13 cellular contexts compared by ENCODE assay signal in genomic region chr17:36553459-36553858, GRCh38. TPM values are rescaled to one million over a fixed set of nuclear protein-coding genes. Genes with fewer than 3 reads are reported as not detected.
A peak's percentile ranks its signal among the peaks of the same experiment; 100 is the strongest.
DNase-seq lines count a peak whose midpoint lies in the region; TF ChIP-seq lines count a peak whose summit lies in the region.
"Had no signal": no experiment of that assay in that cellular context is flagged by ENCODE, and none has a peak within 500 bp of the region (broad histone marks: within the 10 kb centered on the region; RNA-seq: fewer than 3 reads in every experiment).

No MANE protein-coding gene starts in this region.

- no peaks in the 10 kb centered on the region for H3K9me3 ChIP-seq in CD4-positive, alpha-beta memory T cell (ENCODE audit: control insufficient read depth in 1 of 2, low read length in 2 of 2)
- H3K9me3 ChIP-seq in adipocyte (ENCODE audit: control insufficient read depth, low read length): no peaks in the 10 kb centered on the region
- H3K9me3 ChIP-seq: transverse colon had no signal

- intact Hi-C loops in CD4-positive, alpha-beta memory T cell (cut with micrococcal nuclease): no loop called here
- intact Hi-C loops in Calu3 (cut with micrococcal nuclease; ENCODE audit: unreplicated experiment): loop anchor here (2.0 kb wide), 1 partner anchor 37 kb away; the partner anchor contains the start of gene DHRS11

- H3K27me3 ChIP-seq in CD4-positive, alpha-beta memory T cell (ENCODE audit: insufficient read depth, low read length): no peaks in the 10 kb centered on the region
- no peaks in the 10 kb centered on the region for H3K27me3 ChIP-seq in adipocyte (replicated peaks; ENCODE audit: control insufficient read depth, insufficient read depth, low read length)
- H3K27me3 ChIP-seq: brain microvascular endothelial cell, transverse colon had no signal

- H3K27ac Mint-ChIP-seq in CD4-positive, alpha-beta memory T cell: peak overlapping the region in 6 of 7 donors; percentile 19 to 77 (median 48)
- H3K27ac Mint-ChIP-seq in Calu3 (ENCODE audit: unreplicated experiment) (peak overlapping the region; percentile 9), chondrocyte (ENCODE audit: unreplicated experiment) (no peak overlapping the region)
- H3K27ac Mint-ChIP-seq: stimulated activated memory B cell treated with anti-CD40 and anti-IgM and Interleukin-4, amounts not matched to agents 10 μg/mL and 1 μg/mL and 100 μg/mL, for 72 hours had no signal

- peaks cover 40 to 69% (median 55%) of the 10 kb centered on the region in 4 donors for H3K4me1 Mint-ChIP-seq in CD4-positive, alpha-beta memory T cell
- peaks cover 30% of the 10 kb centered on the region for H3K4me1 Mint-ChIP-seq in Calu3 (ENCODE audit: low read depth, unreplicated experiment)
- H3K4me1 Mint-ChIP-seq in chondrocyte (ENCODE audit: low read depth): peaks cover 31% of the 10 kb centered on the region

- no peak overlapping the region for H3K4me3 ChIP-seq in CD4-positive, alpha-beta memory T cell (ENCODE audit: low read length in 2 of 2)
- peak overlapping the region; percentile 39 for H3K4me3 ChIP-seq in adipocyte (ENCODE audit: low read length)
- H3K4me3 ChIP-seq: SK-N-MC, transverse colon had no signal

- H3K4me3 Mint-ChIP-seq in CD4-positive, alpha-beta memory T cell: peak overlapping the region; percentile 17 to 82 (median 50)
- H3K4me3 Mint-ChIP-seq in Calu3 (ENCODE audit: low read depth, unreplicated experiment) (no peak overlapping the region), chondrocyte (ENCODE audit: unreplicated experiment) (no peak overlapping the region)
- H3K4me3 Mint-ChIP-seq: stimulated activated memory B cell treated with anti-CD40 and anti-IgM and Interleukin-4, amounts not matched to agents 10 μg/mL and 1 μg/mL and 100 μg/mL, for 72 hours had no signal

- TF ChIP-seq CTCF in Calu3 (IDR thresholded peaks at IDR 0.05; ENCODE audit: unreplicated experiment) (no peak), chondrocyte (IDR thresholded peaks at IDR 0.05) (no peak)

- CTCF ChIA-PET in CD4-positive, alpha-beta memory T cell (lab: Charles Lee; ENCODE audit: partially characterized antibody): interaction anchor here (0.6 kb wide), 1 partner anchor 19 kb away, joined by 3 read pairs; the partner anchor contains the start of gene MYO19
- CTCF ChIA-PET in Calu3 (lab: Charles Lee): interaction anchor here (0.6 to 1.5 kb wide), 5 partner anchors 8 to 606 kb away, joined by 3 to 6 read pairs (median 3); partner anchors contain the start of gene MRM1

- no peak overlapping the region for H3K9ac ChIP-seq in adipocyte (ENCODE audit: low read length)

- H3K27ac ChIP-seq in CD4-positive, alpha-beta memory T cell (ENCODE audit: low read depth, low read length): no peak overlapping the region
- H3K27ac ChIP-seq: brain microvascular endothelial cell, SK-N-MC, transverse colon had no signal

- no TSS peak for BruUV-seq in Calu3 (replicated peaks; lab: Mats Ljungman, UMichigan)

- no peaks in the 10 kb centered on the region for H3K9me3 Mint-ChIP-seq in CD4-positive, alpha-beta memory T cell
- H3K9me3 Mint-ChIP-seq in Calu3 (ENCODE audit: low read depth, unreplicated experiment): no peaks in the 10 kb centered on the region
- H3K9me3 Mint-ChIP-seq in chondrocyte (ENCODE audit: low read depth): no peaks in the 10 kb centered on the region
- H3K9me3 Mint-ChIP-seq: stimulated activated memory B cell treated with anti-CD40 and anti-IgM and Interleukin-4, amounts not matched to agents 10 μg/mL and 1 μg/mL and 100 μg/mL, for 72 hours had no signal

- H3K27me3 Mint-ChIP-seq in CD4-positive, alpha-beta memory T cell: no peaks in the 10 kb centered on the region
- H3K27me3 Mint-ChIP-seq in Calu3 (ENCODE audit: unreplicated experiment) (no peaks in the 10 kb centered on the region), chondrocyte (ENCODE audit: low read depth) (no peaks in the 10 kb centered on the region)
- H3K27me3 Mint-ChIP-seq: stimulated activated memory B cell treated with anti-CD40 and anti-IgM and Interleukin-4, amounts not matched to agents 10 μg/mL and 1 μg/mL and 100 μg/mL, for 72 hours had no signal

- peaks cover 19 to 46% of the 10 kb centered on the region in 2 donors for H3K36me3 Mint-ChIP-seq in CD4-positive, alpha-beta memory T cell
- peaks cover 83% of the 10 kb centered on the region for H3K36me3 Mint-ChIP-seq in Calu3 (ENCODE audit: insufficient read depth, unreplicated experiment)
- H3K36me3 Mint-ChIP-seq in chondrocyte (ENCODE audit: low read depth): peaks cover 17% of the 10 kb centered on the region

- peak in 1 of 5 donors; percentile 12 for DNase-seq in CD4-positive, alpha-beta memory T cell
- no peak for DNase-seq in Calu3
- no peak for DNase-seq in adipocyte (ENCODE audit: low read depth)
- no peak for DNase-seq in chondrocyte (ENCODE audit: low spot score)
- DNase-seq in NCI-H446 (lab: John Stamatoyannopoulos, UW): no peak
- DNase-seq: activated CD8-positive, alpha-beta memory T cell treated with anti-CD3 and anti-CD28 coated beads for 24 hours; brain microvascular endothelial cell; DMS 273 treated with DMSO at 0.1 percent for 48 hours; hippocampal formation; NCI-H1436; transverse colon had no signal

- H3K36me3 ChIP-seq in CD4-positive, alpha-beta memory T cell (ENCODE audit: insufficient read depth, low read length): peaks cover 25% of the 10 kb centered on the region
- peaks cover 41% of the 10 kb centered on the region for H3K36me3 ChIP-seq in adipocyte (ENCODE audit: control insufficient read depth, insufficient read depth, low read length, severe bottlenecking)

- peaks cover 69% of the 10 kb centered on the region for H3K4me1 ChIP-seq in CD4-positive, alpha-beta memory T cell (ENCODE audit: insufficient read depth, low read length)
- H3K4me1 ChIP-seq in adipocyte (ENCODE audit: control insufficient read depth, insufficient read depth, low read length): peaks cover 34% of the 10 kb centered on the region

- POLR2A ChIA-PET in CD4-positive, alpha-beta memory T cell (lab: Charles Lee; ENCODE audit: partially characterized antibody): interaction anchor here (1.3 kb wide), 2 partner anchors 8 to 19 kb away, joined by 3 to 5 read pairs; partner anchors contain the start of genes GGNBP2, MYO19 and PIGW

RNA-seq across cellular contexts. Expression of gene GGNBP2, which starts 8.7 kb away (rescaled TPM):
- 100 to 1,000 TPM; 140 to 143 TPM for total RNA-seq in CD4-positive, alpha-beta memory T cell
- 10 to 100 TPM; 45.5 to 85.3 TPM for polyA plus RNA-seq in CD4-positive, alpha-beta memory T cell
- 266 and 274 TPM in 2 replicates for total RNA-seq in Calu3 (2022)
- 62.7 to 70.8 TPM (median 68.2 TPM) in 3 replicates for total RNA-seq in chondrocyte

RNA-seq across cellular contexts. Expression of gene PIGW, which starts 18.7 kb away (rescaled TPM):
- total RNA-seq in CD4-positive, alpha-beta memory T cell: 1 to 10 TPM; 4.7 to 5.1 TPM
- polyA plus RNA-seq in CD4-positive, alpha-beta memory T cell: 10 to 100 TPM in 1 of 2 donors, 1 to 10 TPM in 1; 5.3 to 14.2 TPM
- total RNA-seq in Calu3 (2022) (71.1 and 78.9 TPM in 2 replicates), chondrocyte (10.5 to 15.4 TPM (median 11.0 TPM) in 3 replicates)

RNA-seq across cellular contexts. Expression of gene MYO19, which starts 18.8 kb away (rescaled TPM):
- 10 to 100 TPM; 79.2 to 85.8 TPM for total RNA-seq in CD4-positive, alpha-beta memory T cell
- 1 to 10 TPM; 4.7 to 7.4 TPM for polyA plus RNA-seq in CD4-positive, alpha-beta memory T cell
- total RNA-seq in Calu3 (2022) (155 and 156 TPM in 2 replicates), chondrocyte (51.5 to 75.6 TPM (median 52.6 TPM) in 3 replicates)

RNA-seq across cellular contexts. Expression of gene DHRS11, which starts 38.2 kb away (rescaled TPM):
- total RNA-seq in CD4-positive, alpha-beta memory T cell: 1 to 10 TPM; 7.2 to 7.8 TPM
- polyA plus RNA-seq in CD4-positive, alpha-beta memory T cell: 1 to 10 TPM; 3.6 to 4.0 TPM
- 53.3 and 63.3 TPM in 2 replicates for total RNA-seq in Calu3 (2022)
- total RNA-seq in chondrocyte: 4.2 to 7.0 TPM (median 5.1 TPM) in 3 replicates

RNA-seq across cellular contexts. Expression of gene MRM1, which starts 47.9 kb away (rescaled TPM):
- total RNA-seq in CD4-positive, alpha-beta memory T cell: 10 to 100 TPM; 11.8 to 13.3 TPM
- 1 to 10 TPM; 1.7 to 4.4 TPM for polyA plus RNA-seq in CD4-positive, alpha-beta memory T cell
- total RNA-seq in Calu3 (2022): 42.4 and 43.5 TPM in 2 replicates
- total RNA-seq in chondrocyte: 2.5 to 3.9 TPM (median 2.6 TPM) in 3 replicates

Comparison
In these comparisons a context has a peak if more than half of its experiments do, and no peak if none do; other contexts are left out.
1. H3K4me3 Mint-ChIP-seq: peak in CD4-positive, alpha-beta memory T cell (8 of 8); none in Calu3 (single experiment) and chondrocyte (single experiment).